ENCODE assay signal across 8 cellular contexts in genomic region chr9:125746017-125746773, GRCh38. TPM values are rescaled to one million over a fixed set of nuclear protein-coding genes. Genes with fewer than 3 reads are reported as not detected.
DNase-seq lines count a peak whose midpoint lies in the region; ATAC-seq and TF ChIP-seq lines count a peak whose summit lies in the region.

No MANE protein-coding gene starts in this region.

- peaks cover 9% of the 10 kb centered on the region for H3K27me3 Mint-ChIP-seq in type B pancreatic cell

- peak overlapping the region; percentile 47 for H3K27ac ChIP-seq in adipose tissue (ENCODE audit: low read depth, low read length)
- peak overlapping the region; percentile 40 to 94 (median 88) for H3K27ac ChIP-seq in heart left ventricle

- peaks cover 0 to 38% (median 12%) of the 10 kb centered on the region in 12 donors for H3K4me1 ChIP-seq in heart left ventricle

- peak overlapping the region; percentile 92 for H3K27ac Mint-ChIP-seq in type B pancreatic cell

- peaks cover 27% of the 10 kb centered on the region for H3K4me1 Mint-ChIP-seq in type B pancreatic cell (ENCODE audit: unreplicated experiment)

- peak in 1 of 2 donors; percentile 65 for TF ChIP-seq POLR2A in heart left ventricle (IDR thresholded peaks at IDR 0.05)

- DNase-seq in NCI-H1417 treated with DMSO at 0.1 percent for 48 hours (lab: John Stamatoyannopoulos, UW) (peak; percentile 96), SW 1271 (lab: John Stamatoyannopoulos, UW) (peak; percentile 98 to 99), heart left ventricle (peak; percentile 96 to 97 (median 97)), pons (ENCODE audit: low spot score) (peak; percentile 97), type B pancreatic cell (ENCODE audit: extremely low spot score, unreplicated experiment) (peak; percentile 94)

- H3K4me3 Mint-ChIP-seq in type B pancreatic cell: peak overlapping the region; percentile 96

- H3K4me3 ChIP-seq in GM12875 (ENCODE audit: low read depth, low read length) (peak overlapping the region; percentile 74), heart left ventricle (peak overlapping the region; percentile 43 to 96 (median 76))

- ATAC-seq in HG02763 (IDR thresholded peaks at IDR 0.05; ENCODE audit: unreplicated experiment) (peak; percentile 59), heart left ventricle (peak; percentile 95 to 96 (median 96))

- no peaks in the 10 kb centered on the region for H3K27me3 ChIP-seq in heart left ventricle

- H3K9me3 ChIP-seq in heart left ventricle: no peaks in the 10 kb centered on the region

- no peaks in the 10 kb centered on the region for H3K9me3 Mint-ChIP-seq in type B pancreatic cell

- TF ChIP-seq CTCF in GM12875 (IDR thresholded peaks at IDR 0.05; ENCODE audit: borderline replicate concordance, insufficient read depth, low read depth, low read length) (no peak), heart left ventricle (IDR thresholded peaks at IDR 0.05) (peak in 2 of 12 donors; percentile 6 to 9), type B pancreatic cell (conservative IDR thresholded peaks at IDR 0.05) (no peak)

- 0 to 1% (median 0%) methylated on average over 42 to 78 of the region's 79 CpGs for WGBS in adipose tissue, 3 donors
- WGBS in heart left ventricle, 4 donors: 0 to 1% (median 1%) methylated on average over 54 to 79 of the region's 79 CpGs

- no peaks in the 10 kb centered on the region for H3K36me3 ChIP-seq in heart left ventricle

- intact Hi-C loops in heart left ventricle (cut with DNase I): loop anchor here in 9 of 10 donors (2.0 to 10.0 kb wide), 10 partner anchors 39 to 504 kb away; partner anchors contain the start of genes MAPKAP1 (in 4 of the 9) and HSPA5 (in 1 of the 9)

- no peaks in the 10 kb centered on the region for H3K36me3 Mint-ChIP-seq in type B pancreatic cell

RNA-seq across cellular contexts. Expression of gene PBX3, which starts 1.0 kb away (rescaled TPM):
- polyA plus RNA-seq in adipose tissue (10 to 100 TPM in 2 of 3 donors, 1 to 10 TPM in 1; 9.2 to 16.5 (median 13.2) TPM), heart left ventricle (10 to 100 TPM; 14.8 to 38.8 TPM)
- total RNA-seq in heart left ventricle (10 to 100 TPM; 46.2 to 76.1 (median 59.5) TPM), type B pancreatic cell (ENCODE audit: low replicate concordance) (31.1 and 60.9 TPM in 2 replicates)

RNA-seq across cellular contexts. Expression of gene MAPKAP1, which starts 39.2 kb away (rescaled TPM):
- polyA plus RNA-seq in adipose tissue (10 to 100 TPM; 28.1 to 57.0 (median 50.5) TPM), heart left ventricle (100 to 1,000 TPM; 124 to 141 TPM)
- total RNA-seq in heart left ventricle (100 to 1,000 TPM in 7 of 9 donors, 10 to 100 TPM in 2; 76.2 to 145 (median 113) TPM), type B pancreatic cell (ENCODE audit: low replicate concordance) (67.3 and 77.9 TPM in 2 replicates)

Comparison
In these comparisons a context has a peak if more than half of its experiments do, and no peak if none do; other contexts are left out.
1. Peak in every context shown above with its lines: DNase-seq, ATAC-seq, H3K4me3 ChIP-seq and H3K27ac ChIP-seq.